ENCODE assay signal across 27 cellular contexts in genomic region chr22:19443544-19444211, GRCh38. TPM values are rescaled to one million over a fixed set of nuclear protein-coding genes. Genes with fewer than 3 reads are reported as not detected.
DNase-seq lines count a peak whose midpoint lies in the region; ATAC-seq and TF ChIP-seq lines count a peak whose summit lies in the region.
"Had no signal": no experiment of that assay in that cellular context is flagged by ENCODE, and none has a peak within 500 bp of the region (broad histone marks: within the 10 kb centered on the region; RNA-seq: fewer than 3 reads in every experiment).

No MANE protein-coding gene starts in this region.

- H3K9me3 ChIP-seq in GM23248 (ENCODE audit: low read depth), result no peaks in the 10 kb centered on the region
- H3K9me3 ChIP-seq: A549; BLaER1 treated with 17β-estradiol and CSF1 and Interleukin-3, amounts not matched to agents 10 nM and 100 nM; SJSA1 had no signal

- no peaks in the 10 kb centered on the region for H4K20me1 ChIP-seq in GM23248 (ENCODE audit: insufficient read depth)

- H3K4me1 Mint-ChIP-seq in natural killer cell treated with Interleukin-12 subunit alpha and Interleukin-12 subunit beta and Interleukin-15 and Interleukin-18, amount 100 ng/mL, for 72 hours (ENCODE audit: low read depth in 2 of 2), result peaks cover 36 to 38% of the 10 kb centered on the region in 2 donors
- peaks cover 38 to 41% of the 10 kb centered on the region in 2 donors for H3K4me1 Mint-ChIP-seq in natural killer cell
- H3K4me1 Mint-ChIP-seq in neural crest cell, result peaks cover 36% of the 10 kb centered on the region
- peaks cover 30 to 59% of the 10 kb centered on the region in 2 donors for H3K4me1 Mint-ChIP-seq in stimulated activated naive B cell treated with anti-CD40 and anti-IgM and Interleukin-4, amounts not matched to agents 10 μg/mL and 1 μg/mL and 100 μg/mL, for 72 hours

- POLR2A ChIA-PET in RWPE1 (lab: Yijun Ruan, JAX; ENCODE audit: low non-redundant PET), result no interaction called here

- intact Hi-C loops in natural killer cell (cut with micrococcal nuclease), result no loop called here

- TF ChIP-seq CTCF in natural killer cell (IDR thresholded peaks at IDR 0.05) (no peak), RWPE1 (conservative IDR thresholded peaks at IDR 0.05; ENCODE audit: low read depth) (no peak), neural crest cell (conservative IDR thresholded peaks at IDR 0.05) (no peak)

- no peak overlapping the region for H3K4me3 Mint-ChIP-seq in natural killer cell treated with Interleukin-12 subunit alpha and Interleukin-12 subunit beta and Interleukin-15 and Interleukin-18, amount 100 ng/mL, for 72 hours
- H3K4me3 Mint-ChIP-seq in natural killer cell, result no peak overlapping the region
- H3K4me3 Mint-ChIP-seq in neural crest cell, result peak overlapping the region; percentile 47
- no peak overlapping the region for H3K4me3 Mint-ChIP-seq in stimulated activated naive B cell treated with anti-CD40 and anti-IgM and Interleukin-4, amounts not matched to agents 10 μg/mL and 1 μg/mL and 100 μg/mL, for 72 hours
- H3K4me3 Mint-ChIP-seq: CD8-positive, alpha-beta T cell; GM23338 had no signal

- peak; percentile 54 for DNase-seq in natural killer cell treated with Interleukin-12 subunit alpha and Interleukin-12 subunit beta and Interleukin-15 and Interleukin-18, amount 100 ng/mL, for 72 hours (ENCODE audit: low spot score)
- DNase-seq in natural killer cell, result no peak
- no peak for DNase-seq in RWPE1 (ENCODE audit: low spot score)
- no peak for DNase-seq in neural crest cell (ENCODE audit: low read depth, low spot score)
- no peak for DNase-seq in stimulated activated naive B cell treated with anti-CD40 and anti-IgM and Interleukin-4, amounts not matched to agents 10 μg/mL and 1 μg/mL and 100 μg/mL, for 72 hours
- no peak for DNase-seq in COR-L47 (lab: John Stamatoyannopoulos, UW)
- no peak for DNase-seq in GM23248
- DNase-seq: AML-193; CD8-positive, alpha-beta T cell; DMS 273 treated with DMSO at 0.1 percent for 48 hours; DMS79; GF-D8; H9; Karpas-422; NCI-H1105 treated with DMSO at 0.1 percent for 48 hours; NCI-H2029; NCI-H446 treated with DMSO at 0.1 percent for 48 hours; NCI-H526; NCI-H82; PC-9; Right ventricle myocardium superior had no signal

- H3K9ac ChIP-seq in GM23248, result no peak overlapping the region

- H3K27me3 Mint-ChIP-seq in natural killer cell treated with Interleukin-12 subunit alpha and Interleukin-12 subunit beta and Interleukin-15 and Interleukin-18, amount 100 ng/mL, for 72 hours, result no peaks in the 10 kb centered on the region
- H3K27me3 Mint-ChIP-seq in natural killer cell (ENCODE audit: low read depth in 2 of 2), result no peaks in the 10 kb centered on the region
- H3K27me3 Mint-ChIP-seq in neural crest cell (ENCODE audit: low read depth), result no peaks in the 10 kb centered on the region
- H3K27me3 Mint-ChIP-seq in stimulated activated naive B cell treated with anti-CD40 and anti-IgM and Interleukin-4, amounts not matched to agents 10 μg/mL and 1 μg/mL and 100 μg/mL, for 72 hours, result no peaks in the 10 kb centered on the region

- peaks cover 5% of the 10 kb centered on the region for H3K36me3 Mint-ChIP-seq in natural killer cell treated with Interleukin-12 subunit alpha and Interleukin-12 subunit beta and Interleukin-15 and Interleukin-18, amount 100 ng/mL, for 72 hours
- H3K36me3 Mint-ChIP-seq in natural killer cell (no peaks in the 10 kb centered on the region), neural crest cell (ENCODE audit: low read depth) (peaks cover 5% of the 10 kb centered on the region)
- peaks cover 18 to 40% of the 10 kb centered on the region in 2 donors for H3K36me3 Mint-ChIP-seq in stimulated activated naive B cell treated with anti-CD40 and anti-IgM and Interleukin-4, amounts not matched to agents 10 μg/mL and 1 μg/mL and 100 μg/mL, for 72 hours

- H3K27ac Mint-ChIP-seq in natural killer cell treated with Interleukin-12 subunit alpha and Interleukin-12 subunit beta and Interleukin-15 and Interleukin-18, amount 100 ng/mL, for 72 hours, result no peak overlapping the region
- H3K27ac Mint-ChIP-seq in natural killer cell (no peak overlapping the region), neural crest cell (ENCODE audit: unreplicated experiment) (no peak overlapping the region)
- peak overlapping the region; percentile 14 for H3K27ac Mint-ChIP-seq in stimulated activated naive B cell treated with anti-CD40 and anti-IgM and Interleukin-4, amounts not matched to agents 10 μg/mL and 1 μg/mL and 100 μg/mL, for 72 hours
- H3K27ac Mint-ChIP-seq: GM23338, H9 had no signal

- H2AFZ ChIP-seq in GM23248, result no peak overlapping the region
- H2AFZ ChIP-seq: GM23338, PC-9 had no signal

- H3K27ac ChIP-seq in RWPE1 (peak overlapping the region; percentile 15), GM23248 (no peak overlapping the region)
- H3K27ac ChIP-seq: A549; BLaER1 treated with 17β-estradiol and CSF1 and Interleukin-3, amounts not matched to agents 10 nM and 100 nM; HL-60; PC-9; SJSA1 had no signal

- H3K9me3 Mint-ChIP-seq in natural killer cell treated with Interleukin-12 subunit alpha and Interleukin-12 subunit beta and Interleukin-15 and Interleukin-18, amount 100 ng/mL, for 72 hours, result no peaks in the 10 kb centered on the region
- H3K9me3 Mint-ChIP-seq in natural killer cell (no peaks in the 10 kb centered on the region), neural crest cell (no peaks in the 10 kb centered on the region)
- no peaks in the 10 kb centered on the region for H3K9me3 Mint-ChIP-seq in stimulated activated naive B cell treated with anti-CD40 and anti-IgM and Interleukin-4, amounts not matched to agents 10 μg/mL and 1 μg/mL and 100 μg/mL, for 72 hours
- H3K9me3 Mint-ChIP-seq: CD8-positive, alpha-beta T cell; GM23338; H9 had no signal

- H3K36me3 ChIP-seq in GM23248 (ENCODE audit: low read depth), result no peaks in the 10 kb centered on the region

- no peak for ATAC-seq in natural killer cell treated with Interleukin-12 subunit alpha and Interleukin-12 subunit beta and Interleukin-15 and Interleukin-18, amount 100 ng/mL, for 72 hours
- no peak for ATAC-seq in natural killer cell
- ATAC-seq in stimulated activated naive B cell treated with anti-CD40 and anti-IgM and Interleukin-4, amounts not matched to agents 10 μg/mL and 1 μg/mL and 100 μg/mL, for 72 hours (replicated peaks), result no peak
- no peak for ATAC-seq in GM19463 (IDR thresholded peaks at IDR 0.05; ENCODE audit: unreplicated experiment)
- ATAC-seq: A549; CD8-positive, alpha-beta T cell; GM23338 had no signal

- H3K4me1 ChIP-seq in GM23248 (ENCODE audit: insufficient read depth), result peaks cover 3% of the 10 kb centered on the region; the same call in 1 of the 2 replicates

- in situ Hi-C loops in GM23248 (cut with MboI), result no loop called here

- H3K9me2 ChIP-seq in GM23248 (ENCODE audit: insufficient read depth), result no peaks in the 10 kb centered on the region

- H3F3A ChIP-seq in GM23248 (ENCODE audit: insufficient read depth), result peaks cover 9% of the 10 kb centered on the region; the same call in 1 of the 2 replicates

- no peaks in the 10 kb centered on the region for H3K27me3 ChIP-seq in GM23248 (replicated peaks; ENCODE audit: insufficient read depth)
- H3K27me3 ChIP-seq: BLaER1 treated with 17β-estradiol and CSF1 and Interleukin-3, amounts not matched to agents 10 nM and 100 nM; SJSA1 had no signal

- WGBS in GM23248 (ENCODE audit: low coverage in 1 of 2, low lambda C conversion rate in 2 of 2, missing lambda C conversion rate in 2 of 2), 2 experiments, result 71 to 76% methylated on average over 7 of the region's 7 CpGs

- H3K4me2 ChIP-seq in GM23248 (ENCODE audit: unreplicated experiment), result no peak overlapping the region
- H3K4me2 ChIP-seq: A549; BLaER1 treated with 17β-estradiol and CSF1 and Interleukin-3, amounts not matched to agents 10 nM and 100 nM; GM23338; PC-9 had no signal

- CTCF ChIA-PET in RWPE1 (lab: Yijun Ruan, JAX), result no interaction called here

- no peak overlapping the region for H3K4me3 ChIP-seq in GM23248
- H3K4me3 ChIP-seq: A549; BLaER1 treated with 17β-estradiol and CSF1 and Interleukin-3, amounts not matched to agents 10 nM and 100 nM; GM23338; PC-9; SJSA1 had no signal

- peaks cover 76% of the 10 kb centered on the region for H3K79me2 ChIP-seq in GM23248 (ENCODE audit: insufficient read depth)

RNA-seq across cellular contexts. Expression of gene C22orf39, which starts 3.8 kb away (rescaled TPM):
- 10 to 100 TPM; 27.6 to 36.8 TPM for total RNA-seq in natural killer cell treated with Interleukin-12 subunit alpha and Interleukin-12 subunit beta and Interleukin-15 and Interleukin-18, amount 100 ng/mL, for 72 hours
- total RNA-seq in natural killer cell (10 to 100 TPM; 45.4 to 53.3 (median 50.2) TPM), neural crest cell (38.0 and 38.4 TPM in 2 replicates)
- 14.4 and 15.0 TPM in 2 replicates for total RNA-seq in GM23248 (2014; rRNA removed; shearing (Covaris generic))
- polyA plus RNA-seq in GM23248 (2016; fragmentation: Nextera tagmentation; extraction: Ambion mirVana), result 21.3 and 22.8 TPM in 2 replicates

RNA-seq across cellular contexts. Expression of gene MRPL40, which starts 11.3 kb away (rescaled TPM):
- 10 to 100 TPM; 14.3 to 21.3 TPM for total RNA-seq in natural killer cell treated with Interleukin-12 subunit alpha and Interleukin-12 subunit beta and Interleukin-15 and Interleukin-18, amount 100 ng/mL, for 72 hours
- total RNA-seq in natural killer cell (10 to 100 TPM; 11.6 to 16.7 (median 14.2) TPM), neural crest cell (30.4 and 32.6 TPM in 2 replicates)
- total RNA-seq in GM23248 (2014; rRNA removed; shearing (Covaris generic)), result 27.3 and 37.6 TPM in 2 replicates
- 80.8 and 81.9 TPM in 2 replicates for polyA plus RNA-seq in GM23248 (2016; fragmentation: Nextera tagmentation; extraction: Ambion mirVana)

RNA-seq across cellular contexts. Expression of gene HIRA, which starts 12.1 kb away (rescaled TPM):
- total RNA-seq in natural killer cell treated with Interleukin-12 subunit alpha and Interleukin-12 subunit beta and Interleukin-15 and Interleukin-18, amount 100 ng/mL, for 72 hours, result 10 to 100 TPM; 40.5 to 62.7 TPM
- 10 to 100 TPM; 49.6 to 75.9 (median 50.9) TPM for total RNA-seq in natural killer cell
- total RNA-seq in neural crest cell, result 57.1 and 66.3 TPM in 2 replicates
- total RNA-seq in GM23248 (2014; rRNA removed; shearing (Covaris generic)), result 18.6 and 24.2 TPM in 2 replicates
- polyA plus RNA-seq in GM23248 (2016; fragmentation: Nextera tagmentation; extraction: Ambion mirVana), result 2.1 and 2.7 TPM in 2 replicates

RNA-seq across cellular contexts. Expression of gene UFD1, which starts 35.3 kb away (rescaled TPM):
- total RNA-seq in natural killer cell treated with Interleukin-12 subunit alpha and Interleukin-12 subunit beta and Interleukin-15 and Interleukin-18, amount 100 ng/mL, for 72 hours, result 100 to 1,000 TPM; 104 to 109 TPM
- 100 to 1,000 TPM in 1 of 3 donors, 10 to 100 TPM in 2; 73.8 to 101 (median 77.8) TPM for total RNA-seq in natural killer cell
- 69.4 and 71.5 TPM in 2 replicates for total RNA-seq in neural crest cell
- total RNA-seq in GM23248 (2014; rRNA removed; shearing (Covaris generic)), result 55.2 and 61.2 TPM in 2 replicates
- polyA plus RNA-seq in GM23248 (2016; fragmentation: Nextera tagmentation; extraction: Ambion mirVana), result 113 and 117 TPM in 2 replicates

RNA-seq across cellular contexts. Expression of gene CDC45, which starts 36.0 kb away (rescaled TPM):
- total RNA-seq in natural killer cell treated with Interleukin-12 subunit alpha and Interleukin-12 subunit beta and Interleukin-15 and Interleukin-18, amount 100 ng/mL, for 72 hours, result 100 to 1,000 TPM in 1 of 2 donors, 10 to 100 TPM in 1; 57.8 to 137 TPM
- 1 to 10 TPM; 1.6 to 4.8 (median 3.3) TPM for total RNA-seq in natural killer cell
- total RNA-seq in neural crest cell, result 47.1 and 49.8 TPM in 2 replicates
- 9.5 TPM in 2 replicates for total RNA-seq in GM23248 (2014; rRNA removed; shearing (Covaris generic))
- 10.1 and 10.6 TPM in 2 replicates for polyA plus RNA-seq in GM23248 (2016; fragmentation: Nextera tagmentation; extraction: Ambion mirVana)
